In genomic region chr7:74277636-74278035, GRCh38 we compare ENCODE assay signal across 17 cellular contexts. TPM values are rescaled to one million over a fixed set of nuclear protein-coding genes. Genes with fewer than 3 reads are reported as not detected.
DNase-seq lines count a peak whose midpoint lies in the region; ATAC-seq and TF ChIP-seq lines count a peak whose summit lies in the region.
"Had no signal": no experiment of that assay in that cellular context is flagged by ENCODE, and none has a peak within 500 bp of the region (broad histone marks: within the 10 kb centered on the region; RNA-seq: fewer than 3 reads in every experiment).

No MANE protein-coding gene starts in this region.

- no peak overlapping the region for H2BK5ac ChIP-seq in mesenchymal stem cell (ENCODE audit: low read depth, low read length, poor library complexity, severe bottlenecking)

- H3K4me2 ChIP-seq in BLaER1 treated with 17β-estradiol and CSF1 and Interleukin-3, amounts not matched to agents 10 nM and 100 nM = peak overlapping the region in 6 of 11 experiments; percentile 3 to 87 (median 13); a peak in 2 of 22 replicates
- no peak overlapping the region for H3K4me2 ChIP-seq in mesenchymal stem cell (ENCODE audit: low read length, poor library complexity, severe bottlenecking)

- DNase-seq in RWPE1 (ENCODE audit: low spot score) (no peak), mesenchymal stem cell (no peak), prostate gland (ENCODE audit: low spot score) (no peak), foreskin melanocyte (no peak), iPS-NIHi7 (ENCODE audit: extremely low spot score) (no peak)
- DNase-seq: 8988T; C1 segment of cervical spinal cord; Caco-2; CD4-positive, CD25-positive, alpha-beta regulatory T cell; CD8-positive, alpha-beta memory T cell; DMS79; GDM1; GM23248 had no signal

- H2AK5ac ChIP-seq in mesenchymal stem cell (ENCODE audit: low read length, severe bottlenecking) = peak overlapping the region; percentile 55

- H3K9ac ChIP-seq in BLaER1 treated with 17β-estradiol and CSF1 and Interleukin-3, amounts not matched to agents 10 nM and 100 nM = no peak overlapping the region
- H3K9ac ChIP-seq in mesenchymal stem cell (ENCODE audit: low read length) = no peak overlapping the region
- H3K9ac ChIP-seq: GM23248 had no signal

- H3K14ac ChIP-seq in mesenchymal stem cell (ENCODE audit: low read length in 2 of 2) = no peak overlapping the region

- no peak overlapping the region for H3K23ac ChIP-seq in mesenchymal stem cell (ENCODE audit: low read length in 2 of 2)

- 98% methylated on average over 4 of the region's 4 CpGs for WGBS in mesenchymal stem cell
- WGBS in prostate gland = 92% methylated on average over 4 of the region's 4 CpGs

- H3K27me3 ChIP-seq in BLaER1 treated with 17β-estradiol and CSF1 and Interleukin-3, amounts not matched to agents 10 nM and 100 nM = no peaks in the 10 kb centered on the region
- H3K27me3 ChIP-seq in mesenchymal stem cell (ENCODE audit: control insufficient read depth in 1 of 2, insufficient read depth in 1 of 2, low read length in 2 of 2) (no peaks in the 10 kb centered on the region), prostate gland (replicated peaks; ENCODE audit: insufficient read depth) (no peaks in the 10 kb centered on the region)

- peak overlapping the region; percentile 64 to 92 for H2BK12ac ChIP-seq in mesenchymal stem cell (ENCODE audit: low read length in 2 of 2)

- peaks cover 60 to 89% (median 85%) of the 10 kb centered on the region in 10 experiments for H3K4me1 ChIP-seq in BLaER1 treated with 17β-estradiol and CSF1 and Interleukin-3, amounts not matched to agents 10 nM and 100 nM
- peaks cover 31% of the 10 kb centered on the region for H3K4me1 ChIP-seq in mesenchymal stem cell (ENCODE audit: control insufficient read depth, insufficient read depth, low read depth, low read length)
- no peaks in the 10 kb centered on the region for H3K4me1 ChIP-seq in prostate gland (replicated peaks)

- intact Hi-C loops in prostate gland (cut with DNase I) = no loop called here

- CTCF ChIA-PET in RWPE1 (lab: Yijun Ruan, JAX) = no interaction called here

- H3K27me3 Mint-ChIP-seq in stimulated activated memory B cell treated with anti-CD40 and anti-IgM and Interleukin-4, amounts not matched to agents 10 μg/mL and 1 μg/mL and 100 μg/mL, for 72 hours = no peaks in the 10 kb centered on the region
- H3K27me3 Mint-ChIP-seq: IgD-negative memory B cell had no signal

- TF ChIP-seq CTCF in RWPE1 (conservative IDR thresholded peaks at IDR 0.05; ENCODE audit: low read depth) (no peak), prostate gland (IDR thresholded peaks at IDR 0.05) (no peak)

- TF ChIP-seq POLR2A in prostate gland (IDR thresholded peaks at IDR 0.05) = no peak

- POLR2A ChIA-PET in RWPE1 (lab: Yijun Ruan, JAX; ENCODE audit: low non-redundant PET) = no interaction called here

- H3K36me3 Mint-ChIP-seq in stimulated activated memory B cell treated with anti-CD40 and anti-IgM and Interleukin-4, amounts not matched to agents 10 μg/mL and 1 μg/mL and 100 μg/mL, for 72 hours = no peaks in the 10 kb centered on the region
- H3K36me3 Mint-ChIP-seq: CD4-positive, CD25-positive, alpha-beta regulatory T cell; CD8-positive, alpha-beta memory T cell; IgD-negative memory B cell had no signal

- H4K91ac ChIP-seq in mesenchymal stem cell (ENCODE audit: low read length) = peak overlapping the region; percentile 36

- no peak for ATAC-seq in stimulated activated memory B cell treated with anti-CD40 and anti-IgM and Interleukin-4, amounts not matched to agents 10 μg/mL and 1 μg/mL and 100 μg/mL, for 72 hours

- peaks cover 58% of the 10 kb centered on the region for H3K4me1 Mint-ChIP-seq in stimulated activated memory B cell treated with anti-CD40 and anti-IgM and Interleukin-4, amounts not matched to agents 10 μg/mL and 1 μg/mL and 100 μg/mL, for 72 hours
- H3K4me1 Mint-ChIP-seq: CD4-positive, CD25-positive, alpha-beta regulatory T cell; CD8-positive, alpha-beta memory T cell had no signal

- no peak overlapping the region for H2AFZ ChIP-seq in mesenchymal stem cell (ENCODE audit: low read depth, low read length)
- H2AFZ ChIP-seq: GM23248 had no signal

- H4K20me1 ChIP-seq in BLaER1 treated with 17β-estradiol and CSF1 and Interleukin-3, amounts not matched to agents 10 nM and 100 nM = no peaks in the 10 kb centered on the region

- H3K36me3 ChIP-seq in BLaER1 treated with 17β-estradiol and CSF1 and Interleukin-3, amounts not matched to agents 10 nM and 100 nM = no peaks in the 10 kb centered on the region
- no peaks in the 10 kb centered on the region for H3K36me3 ChIP-seq in mesenchymal stem cell (ENCODE audit: control insufficient read depth in 1 of 2, insufficient read depth in 2 of 2, low read depth in 1 of 2, low read length in 2 of 2)
- no peaks in the 10 kb centered on the region for H3K36me3 ChIP-seq in prostate gland
- H3K36me3 ChIP-seq: HAP-1 had no signal

- no peak overlapping the region for H3K27ac ChIP-seq in BLaER1 treated with 17β-estradiol and CSF1 and Interleukin-3, amounts not matched to agents 10 nM and 100 nM
- peak overlapping the region; percentile 89; the same call in 1 of the 2 replicates for H3K27ac ChIP-seq in RWPE1
- H3K27ac ChIP-seq in mesenchymal stem cell (ENCODE audit: low read length, poor library complexity, severe bottlenecking) = no peak overlapping the region
- H3K27ac ChIP-seq in prostate gland = no peak overlapping the region
- H3K27ac ChIP-seq: GM23248 had no signal

- H4K8ac ChIP-seq in mesenchymal stem cell (ENCODE audit: low read length) = peak overlapping the region; percentile 57

- H3K18ac ChIP-seq in mesenchymal stem cell (ENCODE audit: low read depth in 1 of 2, low read length in 2 of 2) = peak overlapping the region; percentile 40 to 56

- H3K4ac ChIP-seq in mesenchymal stem cell (ENCODE audit: low read depth in 1 of 2, low read length in 2 of 2) = peak overlapping the region; percentile 38 to 76

- H3K9me3 Mint-ChIP-seq in stimulated activated memory B cell treated with anti-CD40 and anti-IgM and Interleukin-4, amounts not matched to agents 10 μg/mL and 1 μg/mL and 100 μg/mL, for 72 hours = no peaks in the 10 kb centered on the region
- H3K9me3 Mint-ChIP-seq: CD4-positive, CD25-positive, alpha-beta regulatory T cell; CD8-positive, alpha-beta memory T cell; IgD-negative memory B cell had no signal

- no peak overlapping the region for H2BK120ac ChIP-seq in mesenchymal stem cell (ENCODE audit: low read depth, low read length)

- H3K4me3 Mint-ChIP-seq in stimulated activated memory B cell treated with anti-CD40 and anti-IgM and Interleukin-4, amounts not matched to agents 10 μg/mL and 1 μg/mL and 100 μg/mL, for 72 hours = no peak overlapping the region
- H3K4me3 Mint-ChIP-seq: CD4-positive, CD25-positive, alpha-beta regulatory T cell; CD8-positive, alpha-beta memory T cell had no signal

- H2BK15ac ChIP-seq in mesenchymal stem cell (ENCODE audit: low read depth, poor library complexity, severe bottlenecking) = peak overlapping the region; percentile 98

- H3K9me3 ChIP-seq in BLaER1 treated with 17β-estradiol and CSF1 and Interleukin-3, amounts not matched to agents 10 nM and 100 nM (replicated peaks in 1 of 11) = no peaks in the 10 kb centered on the region
- H3K9me3 ChIP-seq in mesenchymal stem cell (ENCODE audit: control insufficient read depth, low read length) = no peaks in the 10 kb centered on the region
- no peaks in the 10 kb centered on the region for H3K9me3 ChIP-seq in prostate gland
- H3K9me3 ChIP-seq: Caco-2, HAP-1 had no signal

- peak overlapping the region; percentile 79 for H3K27ac Mint-ChIP-seq in stimulated activated memory B cell treated with anti-CD40 and anti-IgM and Interleukin-4, amounts not matched to agents 10 μg/mL and 1 μg/mL and 100 μg/mL, for 72 hours
- H3K27ac Mint-ChIP-seq: CD4-positive, CD25-positive, alpha-beta regulatory T cell; CD8-positive, alpha-beta memory T cell had no signal

- H3K79me1 ChIP-seq in mesenchymal stem cell (replicated peaks; ENCODE audit: low read length, poor library complexity, severe bottlenecking) = no peaks in the 10 kb centered on the region

- H3K4me3 ChIP-seq in BLaER1 treated with 17β-estradiol and CSF1 and Interleukin-3, amounts not matched to agents 10 nM and 100 nM = no peak overlapping the region
- H3K4me3 ChIP-seq in mesenchymal stem cell (ENCODE audit: insufficient read depth in 1 of 2, low read depth in 1 of 2, low read length in 2 of 2) (no peak overlapping the region), prostate gland (no peak overlapping the region)
- H3K4me3 ChIP-seq: GM23248, HAP-1 had no signal

RNA-seq across cellular contexts. Expression of gene CLIP2, which starts 11.6 kb away (rescaled TPM):
- polyA plus RNA-seq in mesenchymal stem cell (2013, experiment 1 of 2) = 68.2 TPM
- 63.3 TPM for polyA plus RNA-seq in mesenchymal stem cell (2013, experiment 2 of 2)
- total RNA-seq in prostate gland = 10 to 100 TPM; 18.6 to 24.1 TPM

RNA-seq across cellular contexts. Expression of gene RFC2, which starts 23.4 kb away (rescaled TPM):
- polyA plus RNA-seq in mesenchymal stem cell (2013, experiment 1 of 2) = 17.3 TPM
- polyA plus RNA-seq in mesenchymal stem cell (2013, experiment 2 of 2) = 16.3 TPM
- 10 to 100 TPM; 15.6 to 21.9 TPM for total RNA-seq in prostate gland
